ENCODE assay signal across 8 cellular contexts in the genomic region with DNA sequence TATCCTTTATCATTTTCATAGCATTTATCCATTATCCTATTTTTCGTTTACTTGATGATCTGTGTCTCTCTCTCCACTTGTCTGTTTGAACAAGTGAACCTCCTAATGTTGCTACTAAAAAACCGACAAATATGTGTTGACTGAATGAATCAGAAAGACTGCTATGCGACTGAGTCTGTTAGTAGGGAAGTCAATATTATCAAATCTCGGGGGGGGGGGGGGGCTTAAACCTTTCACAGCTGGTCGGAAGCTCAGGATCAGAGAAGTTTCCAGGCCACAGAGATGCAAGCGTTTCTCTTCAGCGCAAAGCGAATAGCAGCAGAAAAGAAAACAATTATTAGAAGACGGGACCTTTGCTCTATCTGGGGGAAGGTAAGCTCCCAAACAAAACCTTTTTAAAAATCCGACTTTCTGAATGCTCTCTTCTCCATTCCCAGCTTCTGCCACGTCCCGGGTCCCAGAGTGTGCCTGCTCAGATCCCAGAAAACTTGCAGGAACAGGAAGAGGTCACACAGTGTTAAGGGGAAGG. TPM values are rescaled to one million over a fixed set of nuclear protein-coding genes. Genes with fewer than 3 reads are reported as not detected.
DNase-seq lines count a peak whose midpoint lies in the region; ATAC-seq and TF ChIP-seq lines count a peak whose summit lies in the region.

No MANE protein-coding gene starts in this region.

- no peak overlapping the region for H2BK5ac ChIP-seq in neuronal stem cell (ENCODE audit: low read length)

- peaks cover 2% of the 10 kb centered on the region for H3K79me1 ChIP-seq in neuronal stem cell (ENCODE audit: low read depth, low read length)

- peaks cover 0 to 2% of the 10 kb centered on the region in 2 donors for H3K4me1 ChIP-seq in neuronal stem cell (ENCODE audit: control insufficient read depth in 2 of 2, insufficient read depth in 1 of 2, low read depth in 1 of 2, low read length in 2 of 2)

- H2BK12ac ChIP-seq in neuronal stem cell (ENCODE audit: low read length), result no peak overlapping the region

- no peak overlapping the region for H4K91ac ChIP-seq in neuronal stem cell (ENCODE audit: low read depth, low read length, poor library complexity)

- H3K4me3 Mint-ChIP-seq in endothelial cell (ENCODE audit: unreplicated experiment), result peak overlapping the region; percentile 93

- no peak overlapping the region for H3K14ac ChIP-seq in neuronal stem cell (ENCODE audit: low read length)

- H3K4me2 ChIP-seq in neuronal stem cell (ENCODE audit: insufficient read depth, low read length, poor library complexity, severe bottlenecking), result peak overlapping the region; percentile 68

- H3K4me1 Mint-ChIP-seq in endothelial cell (ENCODE audit: unreplicated experiment), result peaks cover 24% of the 10 kb centered on the region

- H3K9me3 Mint-ChIP-seq in endothelial cell (ENCODE audit: unreplicated experiment), result no peaks in the 10 kb centered on the region

- no CpG with 5 or more reads among the region's 12 CpGs for WGBS in neuronal stem cell (ENCODE audit: extremely low coverage in 2 of 2, insufficient read length in 2 of 2, insufficient replicate concordance in 1 of 2), 2 donors

- no peak overlapping the region for H3K4ac ChIP-seq in neuronal stem cell (ENCODE audit: low read length)

- peaks cover 0 to 14% of the 10 kb centered on the region in 2 donors for H3K9me3 ChIP-seq in neuronal stem cell (replicated peaks in 1 of 2; ENCODE audit: control insufficient read depth in 2 of 2, insufficient read depth in 1 of 2, low read depth in 1 of 2, low read length in 2 of 2)

- H3K27me3 Mint-ChIP-seq in endothelial cell (ENCODE audit: unreplicated experiment), result peaks cover 4% of the 10 kb centered on the region

- H2BK120ac ChIP-seq in neuronal stem cell (ENCODE audit: low read depth, low read length), result no peak overlapping the region

- no peak for DNase-seq in GM06990 (ENCODE audit: extremely low read depth, insufficient read length)
- no peak for DNase-seq in endothelial cell (ENCODE audit: low spot score)
- no peak for DNase-seq in neuronal stem cell (ENCODE audit: low spot score)
- no peak for DNase-seq in C1 segment of cervical spinal cord (lab: John Stamatoyannopoulos, UW)
- DNase-seq in stimulated activated CD4-positive, alpha-beta T cell treated with anti-CD3 and anti-CD28 coated beads, Interleukin-2, amount 100 ng/mL, for 48 hours, result no peak

- H3K9ac ChIP-seq in neuronal stem cell (ENCODE audit: low read depth, low read length, poor library complexity), result peak overlapping the region; percentile 92

- peak overlapping the region; percentile 77 for H3K18ac ChIP-seq in neuronal stem cell (ENCODE audit: low read length)

- H4K8ac ChIP-seq in neuronal stem cell (ENCODE audit: low read depth, low read length), result no peak overlapping the region

- ATAC-seq in HG02938 (IDR thresholded peaks at IDR 0.05; ENCODE audit: unreplicated experiment) (no peak), HG03521 (IDR thresholded peaks at IDR 0.05; ENCODE audit: unreplicated experiment) (no peak)

- H2AFZ ChIP-seq in neuronal stem cell (ENCODE audit: low read length), result peak overlapping the region; percentile 91

- H3K36me3 ChIP-seq in GM06990 (ENCODE audit: control insufficient read depth, insufficient read depth, low read length), result peaks cover 3% of the 10 kb centered on the region
- H3K36me3 ChIP-seq in neuronal stem cell (replicated peaks in 1 of 2; ENCODE audit: control insufficient read depth in 2 of 2, insufficient read depth in 2 of 2, low read length in 2 of 2), result peaks cover 8 to 27% of the 10 kb centered on the region in 2 donors

- no peak overlapping the region for H3K23ac ChIP-seq in neuronal stem cell (ENCODE audit: low read depth, low read length, poor library complexity)

- peaks cover 11% of the 10 kb centered on the region for H3K36me3 Mint-ChIP-seq in endothelial cell (ENCODE audit: low read depth, unreplicated experiment)

- TF ChIP-seq CTCF in GM06990 (IDR thresholded peaks at IDR 0.05; ENCODE audit: insufficient read depth, low read length, poor library complexity, severe bottlenecking), result no peak
- TF ChIP-seq CTCF in endothelial cell (IDR thresholded peaks at IDR 0.05; ENCODE audit: unreplicated experiment), result no peak

- H2AK5ac ChIP-seq in neuronal stem cell (ENCODE audit: low read depth, low read length), result no peak overlapping the region

- H3K4me3 ChIP-seq in GM06990 (replicated peaks; ENCODE audit: low read depth, low read length), result peak overlapping the region; percentile 90
- peak overlapping the region; percentile 67 to 98 for H3K4me3 ChIP-seq in neuronal stem cell (ENCODE audit: low read length in 2 of 2)

- H3K27me3 ChIP-seq in GM06990 (replicated peaks; ENCODE audit: control insufficient read depth, insufficient read depth, low read length) (no peaks in the 10 kb centered on the region), neuronal stem cell (ENCODE audit: control insufficient read depth in 3 of 3, insufficient read depth in 3 of 3, low read depth in 1 of 3, low read length in 3 of 3) (no peaks in the 10 kb centered on the region)

- H3K27ac ChIP-seq in neuronal stem cell (replicated peaks; ENCODE audit: low read length), result no peak overlapping the region

- H2BK15ac ChIP-seq in neuronal stem cell (ENCODE audit: low read length), result no peak overlapping the region

- peak overlapping the region; percentile 97 for H3K27ac Mint-ChIP-seq in endothelial cell (ENCODE audit: unreplicated experiment)

TF ChIP-seq in PFSK-1, 5 proteins besides CTCF, POLR2A, EP300 and RAD21:
- TF ChIP-seq, protein P1, sequence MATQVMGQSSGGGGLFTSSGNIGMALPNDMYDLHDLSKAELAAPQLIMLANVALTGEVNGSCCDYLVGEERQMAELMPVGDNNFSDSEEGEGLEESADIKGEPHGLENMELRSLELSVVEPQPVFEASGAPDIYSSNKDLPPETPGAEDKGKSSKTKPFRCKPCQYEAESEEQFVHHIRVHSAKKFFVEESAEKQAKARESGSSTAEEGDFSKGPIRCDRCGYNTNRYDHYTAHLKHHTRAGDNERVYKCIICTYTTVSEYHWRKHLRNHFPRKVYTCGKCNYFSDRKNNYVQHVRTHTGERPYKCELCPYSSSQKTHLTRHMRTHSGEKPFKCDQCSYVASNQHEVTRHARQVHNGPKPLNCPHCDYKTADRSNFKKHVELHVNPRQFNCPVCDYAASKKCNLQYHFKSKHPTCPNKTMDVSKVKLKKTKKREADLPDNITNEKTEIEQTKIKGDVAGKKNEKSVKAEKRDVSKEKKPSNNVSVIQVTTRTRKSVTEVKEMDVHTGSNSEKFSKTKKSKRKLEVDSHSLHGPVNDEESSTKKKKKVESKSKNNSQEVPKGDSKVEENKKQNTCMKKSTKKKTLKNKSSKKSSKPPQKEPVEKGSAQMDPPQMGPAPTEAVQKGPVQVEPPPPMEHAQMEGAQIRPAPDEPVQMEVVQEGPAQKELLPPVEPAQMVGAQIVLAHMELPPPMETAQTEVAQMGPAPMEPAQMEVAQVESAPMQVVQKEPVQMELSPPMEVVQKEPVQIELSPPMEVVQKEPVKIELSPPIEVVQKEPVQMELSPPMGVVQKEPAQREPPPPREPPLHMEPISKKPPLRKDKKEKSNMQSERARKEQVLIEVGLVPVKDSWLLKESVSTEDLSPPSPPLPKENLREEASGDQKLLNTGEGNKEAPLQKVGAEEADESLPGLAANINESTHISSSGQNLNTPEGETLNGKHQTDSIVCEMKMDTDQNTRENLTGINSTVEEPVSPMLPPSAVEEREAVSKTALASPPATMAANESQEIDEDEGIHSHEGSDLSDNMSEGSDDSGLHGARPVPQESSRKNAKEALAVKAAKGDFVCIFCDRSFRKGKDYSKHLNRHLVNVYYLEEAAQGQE (IDR thresholded peaks at IDR 0.05; ENCODE audit: insufficient read depth in 1 of 2, low read depth in 2 of 2, low read length in 2 of 2), result no peak
- TF ChIP-seq SIN3A (IDR thresholded peaks at IDR 0.05; ENCODE audit: borderline replicate concordance, insufficient read depth, low read length), result 0 out of 2 replicates have a peak, but pooled peaks have one; percentile 14

RNA-seq across cellular contexts. Expression of gene RIOK2, which starts 0.4 kb away (rescaled TPM):
- polyA plus RNA-seq in PFSK-1 (2012; ENCODE audit: insufficient read length, low read depth), result 21.2 TPM
- 30.7 TPM for total RNA-seq in endothelial cell (ENCODE audit: unreplicated experiment)
- polyA plus RNA-seq in neuronal stem cell (2013, experiment 1 of 2), result 16.0 TPM
- 18.5 TPM for polyA plus RNA-seq in neuronal stem cell (2013, experiment 2 of 2)

RNA-seq across cellular contexts. Expression of gene LIX1, which starts 40.2 kb away (rescaled TPM):
- polyA plus RNA-seq in PFSK-1 (2012; ENCODE audit: insufficient read length, low read depth), result not detected
- total RNA-seq in endothelial cell (ENCODE audit: unreplicated experiment), result 0.46 TPM
- 131 TPM for polyA plus RNA-seq in neuronal stem cell (2013, experiment 1 of 2)
- polyA plus RNA-seq in neuronal stem cell (2013, experiment 2 of 2), result 135 TPM
